In genomic region chr1:110328274-110328673, GRCh38 we compare ENCODE assay signal across 29 cellular contexts. TPM values are rescaled to one million over a fixed set of nuclear protein-coding genes. Genes with fewer than 3 reads are reported as not detected.
DNase-seq lines count a peak whose midpoint lies in the region; ATAC-seq, FAIRE-seq and TF ChIP-seq lines count a peak whose summit lies in the region.
"Had no signal": no experiment of that assay in that cellular context is flagged by ENCODE, and none has a peak within 500 bp of the region (broad histone marks: within the 10 kb centered on the region; RNA-seq: fewer than 3 reads in every experiment).

No MANE protein-coding gene starts in this region.

- H3K9me3 ChIP-seq in keratinocyte (ENCODE audit: control insufficient read depth, low read depth, low read length) = no peaks in the 10 kb centered on the region
- H3K9me3 ChIP-seq: BLaER1 treated with 17β-estradiol and CSF1 and Interleukin-3, amounts not matched to agents 10 nM and 100 nM; lower lobe of right lung; sigmoid colon; thyroid gland had no signal

- no peaks in the 10 kb centered on the region for H4K20me1 ChIP-seq in keratinocyte (ENCODE audit: control insufficient read depth, extremely low read depth, insufficient read depth, low read length)
- H4K20me1 ChIP-seq: BLaER1 treated with 17β-estradiol and CSF1 and Interleukin-3, amounts not matched to agents 10 nM and 100 nM had no signal

- no peak for TF ChIP-seq CTCF in bronchial epithelial cell (IDR thresholded peaks at IDR 0.05; ENCODE audit: insufficient read depth, low read length, severe bottlenecking)
- no peak for TF ChIP-seq CTCF in keratinocyte (optimal IDR thresholded peaks at IDR 0.05 in 1 of 3, IDR thresholded peaks at IDR 0.05 in 1 of 3, conservative IDR thresholded peaks at IDR 0.05 in 1 of 3; ENCODE audit: extremely low read depth in 1 of 3, insufficient read depth in 2 of 3, low read length in 3 of 3)

- H2AFZ ChIP-seq in keratinocyte (ENCODE audit: control insufficient read depth, low read length) = no peak overlapping the region

- DNase-seq in Caki2 (ENCODE audit: low read depth) (peak; percentile 52), LoVo (ENCODE audit: low spot score) (peak; percentile 34), bronchial epithelial cell (ENCODE audit: low read depth) (peak; percentile 66), keratinocyte (ENCODE audit: low read depth, low spot score) (no peak), ecto neural progenitor cell (ENCODE audit: low spot score) (no peak)
- DNase-seq in activated naive CD4-positive, alpha-beta T cell treated with anti-CD3 and anti-CD28 coated beads, Interleukin-2, amount 50 U/mL, for 72 hours (ENCODE audit: low spot score in 2 of 2) = no peak
- DNase-seq: activated CD4-positive, alpha-beta T cell treated with anti-CD3 and anti-CD28 coated beads, Interleukin-2, amount 10 ng/mL, durations not matched to agents 24 days and 14 days; activated naive CD4-positive, alpha-beta T cell treated with anti-CD3 and anti-CD28 coated beads, Interleukin-2, amount 50 U/mL, for 16 hours; anterior cingulate cortex; central memory CD4-positive, alpha-beta T cell; effector CD8-positive, alpha-beta T cell; lower lobe of right lung; NCI-H1694 treated with DMSO at 0.1 percent for 48 hours; posterior cingulate gyrus; sigmoid colon; stimulated activated CD4-positive, alpha-beta T cell treated with anti-CD3 and anti-CD28 coated beads, Interleukin-15, amount 100 ng/mL, for 24 hours; stimulated activated naive CD8-positive, alpha-beta T cell treated with anti-CD3 and anti-CD28 coated beads, Interleukin-15, amount 100 ng/mL, for 72 hours; T-helper 17 cell; thyroid gland; WERI-Rb-1 had no signal

- FAIRE-seq in bronchial epithelial cell (lab: Jason Lieb, UNC) (no peak), keratinocyte (lab: Jason Lieb, UNC) (peak; percentile 13)
- FAIRE-seq: D721Med, islet of Langerhans had no signal

- H3K27ac ChIP-seq in keratinocyte (ENCODE audit: control insufficient read depth, insufficient read depth, low read length) = no peak overlapping the region
- H3K27ac ChIP-seq: BLaER1 treated with 17β-estradiol and CSF1 and Interleukin-3, amounts not matched to agents 10 nM and 100 nM; lower lobe of right lung; RWPE1; sigmoid colon; SK-N-MC; thyroid gland; WERI-Rb-1 had no signal

- no peaks in the 10 kb centered on the region for H3K9me1 ChIP-seq in keratinocyte (ENCODE audit: control insufficient read depth, extremely low read depth, insufficient read depth, low read length)

- no peaks in the 10 kb centered on the region for H3K27me3 ChIP-seq in bronchial epithelial cell (ENCODE audit: control insufficient read depth, insufficient read depth, low read length)
- H3K27me3 ChIP-seq in keratinocyte (ENCODE audit: control insufficient read depth, extremely low read depth, insufficient read depth, low read length) = no peaks in the 10 kb centered on the region
- H3K27me3 ChIP-seq: BLaER1 treated with 17β-estradiol and CSF1 and Interleukin-3, amounts not matched to agents 10 nM and 100 nM; sigmoid colon; thyroid gland had no signal

- H3K36me3 ChIP-seq in bronchial epithelial cell (ENCODE audit: control insufficient read depth, insufficient read depth, low read length) (no peaks in the 10 kb centered on the region), keratinocyte (ENCODE audit: control insufficient read depth in 2 of 2, extremely low read depth in 1 of 2, insufficient read depth in 2 of 2, low read length in 2 of 2) (no peaks in the 10 kb centered on the region)
- H3K36me3 ChIP-seq: BLaER1 treated with 17β-estradiol and CSF1 and Interleukin-3, amounts not matched to agents 10 nM and 100 nM; lower lobe of right lung; sigmoid colon; thyroid gland; WERI-Rb-1 had no signal

- no peak overlapping the region for H3K4me3 ChIP-seq in bronchial epithelial cell (ENCODE audit: low read depth, low read length)
- no peak overlapping the region for H3K4me3 ChIP-seq in keratinocyte (ENCODE audit: control insufficient read depth in 2 of 3, extremely low read depth in 1 of 3, insufficient read depth in 2 of 3, low read depth in 1 of 3, low read length in 3 of 3)
- H3K4me3 ChIP-seq: BLaER1 treated with 17β-estradiol and CSF1 and Interleukin-3, amounts not matched to agents 10 nM and 100 nM; lower lobe of right lung; sigmoid colon; SK-N-MC; thyroid gland had no signal

- no peaks in the 10 kb centered on the region for H3K9me3 Mint-ChIP-seq in activated naive CD4-positive, alpha-beta T cell treated with anti-CD3 and anti-CD28 coated beads, Interleukin-2, amount 50 U/mL, for 72 hours
- H3K9me3 Mint-ChIP-seq: activated CD4-positive, alpha-beta T cell treated with anti-CD3 and anti-CD28 coated beads, Interleukin-2, amount 10 ng/mL, durations not matched to agents 24 days and 14 days; activated T-helper 1 cell treated with anti-CD3 and anti-CD28 coated beads, Interleukin-12 subunit alpha, Interleukin-12 subunit beta, Interleukin-2, Interleukin-4 antibody, amounts not matched to agents 30 ng/mL and 10 ng/mL and 1 ng/mL, durations not matched to agents 14 hours and 24 hours and 36 hours; neural crest cell; stimulated activated naive CD8-positive, alpha-beta T cell treated with anti-CD3 and anti-CD28 coated beads, Interleukin-15, amount 100 ng/mL, for 72 hours had no signal

- H3K4me2 ChIP-seq in keratinocyte (ENCODE audit: control insufficient read depth, extremely low read depth, insufficient read depth, low read depth, low read length) = no peak overlapping the region

- dilution Hi-C loops in keratinocyte (cut with MboI; ENCODE audit: extremely low pct_ligation_motif_present, low sequenced_read_pairs) = no loop called here

- H3K79me2 ChIP-seq in keratinocyte (ENCODE audit: control insufficient read depth, insufficient read depth, low read length) = no peaks in the 10 kb centered on the region

- no peaks in the 10 kb centered on the region for H3K36me3 Mint-ChIP-seq in activated naive CD4-positive, alpha-beta T cell treated with anti-CD3 and anti-CD28 coated beads, Interleukin-2, amount 50 U/mL, for 72 hours

- ATAC-seq in GM21825 (IDR thresholded peaks at IDR 0.05; ENCODE audit: unreplicated experiment) = no peak
- no peak for ATAC-seq in GM21515 (IDR thresholded peaks at IDR 0.05; ENCODE audit: unreplicated experiment)
- ATAC-seq in activated naive CD4-positive, alpha-beta T cell treated with anti-CD3 and anti-CD28 coated beads, Interleukin-2, amount 50 U/mL, for 72 hours = no peak
- ATAC-seq: lower lobe of right lung; stimulated activated naive CD8-positive, alpha-beta T cell treated with anti-CD3 and anti-CD28 coated beads, Interleukin-15, amount 100 ng/mL, for 72 hours; T-helper 17 cell had no signal

- in situ Hi-C loops in Caki2 (cut with HindIII; ENCODE audit: low pct_unique_long_range_greater_than_20kb, low sequenced_read_pairs) = no loop called here

- H3K4me1 ChIP-seq in keratinocyte (ENCODE audit: control insufficient read depth, extremely low read depth, insufficient read depth, low read length) = no peaks in the 10 kb centered on the region
- H3K4me1 ChIP-seq: lower lobe of right lung, sigmoid colon, thyroid gland had no signal

- no peak overlapping the region for H3K27ac Mint-ChIP-seq in activated naive CD4-positive, alpha-beta T cell treated with anti-CD3 and anti-CD28 coated beads, Interleukin-2, amount 50 U/mL, for 72 hours
- H3K27ac Mint-ChIP-seq: activated CD4-positive, alpha-beta T cell treated with anti-CD3 and anti-CD28 coated beads, Interleukin-2, amount 10 ng/mL, durations not matched to agents 24 days and 14 days; activated T-helper 1 cell treated with anti-CD3 and anti-CD28 coated beads, Interleukin-12 subunit alpha, Interleukin-12 subunit beta, Interleukin-2, Interleukin-4 antibody, amounts not matched to agents 30 ng/mL and 10 ng/mL and 1 ng/mL, durations not matched to agents 14 hours and 24 hours and 36 hours; stimulated activated naive CD8-positive, alpha-beta T cell treated with anti-CD3 and anti-CD28 coated beads, Interleukin-15, amount 100 ng/mL, for 72 hours; T-helper 17 cell had no signal

- H3K9ac ChIP-seq in keratinocyte (ENCODE audit: control insufficient read depth, extremely low read depth, insufficient read depth, low read length) = no peak overlapping the region
- H3K9ac ChIP-seq: BLaER1 treated with 17β-estradiol and CSF1 and Interleukin-3, amounts not matched to agents 10 nM and 100 nM had no signal

RNA-seq across cellular contexts. Expression of gene RBM15, which starts 10.9 kb away (rescaled TPM):
- 12.6 and 14.1 TPM in 2 replicates for total RNA-seq in Caki2 (2014; rRNA removed; shearing (Covaris generic); ENCODE audit: low replicate concordance)
- 33.4 and 37.1 TPM in 2 replicates for total RNA-seq in bronchial epithelial cell
- polyA plus RNA-seq in keratinocyte = 10.0 to 13.8 TPM (median 10.7 TPM) in 3 replicates
- polyA plus RNA-seq in keratinocyte (2011; ENCODE audit: low read depth) = 5.9 TPM
- polyA plus RNA-seq in keratinocyte (2011; cell fraction: cytosol; rRNA removed) = 4.9 and 5.2 TPM in 2 replicates
- 13.6 and 13.8 TPM in 2 replicates for polyA plus RNA-seq in keratinocyte (2011; cell fraction: nucleus; rRNA removed)
- 6.3 and 7.3 TPM in 2 replicates for polyA plus RNA-seq in keratinocyte (2012; ENCODE audit: low replicate concordance)
- 36.2 to 47.3 TPM (median 47.0 TPM) in 3 replicates for polyA minus RNA-seq in keratinocyte
- 25.1 TPM for polyA minus RNA-seq in keratinocyte (2011; cell fraction: cytosol; rRNA and poly(A)+ RNA removed)
- polyA minus RNA-seq in keratinocyte (2011; cell fraction: nucleus; rRNA and poly(A)+ RNA removed) = 33.4 and 45.3 TPM in 2 replicates
- 100 to 1,000 TPM in 1 of 2 donors, 10 to 100 TPM in 1; 71.0 to 173 TPM for total RNA-seq in activated naive CD4-positive, alpha-beta T cell treated with anti-CD3 and anti-CD28 coated beads, Interleukin-2, amount 50 U/mL, for 72 hours

Comparison
In these comparisons a context has a peak if more than half of its experiments do, and no peak if none do; other contexts are left out.
1. DNase-seq: peak in Caki2 (single experiment), LoVo (single experiment) and bronchial epithelial cell (single experiment); none in keratinocyte (single experiment), ecto neural progenitor cell (single experiment) and activated naive CD4-positive, alpha-beta T cell treated with anti-CD3 and anti-CD28 coated beads, Interleukin-2, amount 50 U/mL, for 72 hours (0 of 2).